Comparison of ENCODE assay signal across 8 cellular contexts in genomic region chr16:83808573-83809014, GRCh38. TPM values are rescaled to one million over a fixed set of nuclear protein-coding genes. Genes with fewer than 3 reads are reported as not detected.
DNase-seq lines count a peak whose midpoint lies in the region; ATAC-seq and TF ChIP-seq lines count a peak whose summit lies in the region.

No MANE protein-coding gene starts in this region.

- H2AFZ ChIP-seq in mesenchymal stem cell (ENCODE audit: low read depth, low read length) = peak overlapping the region; percentile 93

- ATAC-seq in Right ventricle myocardium superior (ENCODE audit: poor library complexity) = no peak
- no peak for ATAC-seq in aorta (ENCODE audit: low FRiP score)
- no peak for ATAC-seq in GM21737 (IDR thresholded peaks at IDR 0.05; ENCODE audit: unreplicated experiment)
- no peak for ATAC-seq in HG02798 (IDR thresholded peaks at IDR 0.05; ENCODE audit: poor library complexity, unreplicated experiment)

- peak overlapping the region; percentile 65 for H2BK120ac ChIP-seq in mesenchymal stem cell (ENCODE audit: low read depth, low read length)

- H3K4ac ChIP-seq in mesenchymal stem cell (ENCODE audit: low read depth in 1 of 2, low read length in 2 of 2) = peak overlapping the region; percentile 78 to 88

- H3K27ac ChIP-seq in right atrium auricular region (peak overlapping the region; percentile 82 to 85), brain microvascular endothelial cell (peak overlapping the region; percentile 72), mesenchymal stem cell (ENCODE audit: low read length, poor library complexity, severe bottlenecking) (peak overlapping the region; percentile 48), aorta (ENCODE audit: low read depth in 1 of 2, low read length in 2 of 2) (no peak overlapping the region)

- H3K9ac ChIP-seq in mesenchymal stem cell (ENCODE audit: low read length) = peak overlapping the region; percentile 92

- peak overlapping the region; percentile 27 for H2AK5ac ChIP-seq in mesenchymal stem cell (ENCODE audit: low read length, severe bottlenecking)

- H3K18ac ChIP-seq in mesenchymal stem cell (ENCODE audit: low read depth in 1 of 2, low read length in 2 of 2) = peak overlapping the region; percentile 43 to 98

- intact Hi-C loops in Right ventricle myocardium superior (cut with DNase I) = no loop called here
- intact Hi-C loops in aorta (cut with DNase I) = loop anchor here (5.0 to 10.0 kb wide), 3 partner anchors 94 to 124 kb away; no protein-coding TSS in a partner anchor

- H3K4me3 ChIP-seq in right atrium auricular region = peak overlapping the region; percentile 90 to 93
- peak overlapping the region; percentile 88 for H3K4me3 ChIP-seq in brain microvascular endothelial cell (ENCODE audit: low read depth, low read length)
- peak overlapping the region; percentile 93 to 98 for H3K4me3 ChIP-seq in mesenchymal stem cell (ENCODE audit: insufficient read depth in 1 of 2, low read depth in 1 of 2, low read length in 2 of 2)
- H3K4me3 ChIP-seq in aorta (ENCODE audit: low read length in 2 of 2) = peak overlapping the region; percentile 46 to 66

- peak overlapping the region; percentile 84 for H2BK5ac ChIP-seq in mesenchymal stem cell (ENCODE audit: low read depth, low read length, poor library complexity, severe bottlenecking)

- in situ Hi-C loops in brain microvascular endothelial cell (cut with HindIII; ENCODE audit: low pct_ligation_motif_present, low sequenced_read_pairs) (no loop called here), GM13976 (cut with MboI; ENCODE audit: low sequenced_read_pairs, unreplicated experiment) (no loop called here)

- H3K36me3 ChIP-seq in right atrium auricular region (peaks cover 18% of the 10 kb centered on the region), brain microvascular endothelial cell (replicated peaks) (peaks cover 12% of the 10 kb centered on the region), mesenchymal stem cell (ENCODE audit: control insufficient read depth in 1 of 2, insufficient read depth in 2 of 2, low read depth in 1 of 2, low read length in 2 of 2) (peaks cover 13 to 29% of the 10 kb centered on the region in 2 experiments), aorta (ENCODE audit: control insufficient read depth in 1 of 2, insufficient read depth in 2 of 2, low read length in 1 of 2) (no peaks in the 10 kb centered on the region)

- no peak overlapping the region for H3K14ac ChIP-seq in mesenchymal stem cell (ENCODE audit: low read length in 2 of 2)

- H3K4me2 ChIP-seq in mesenchymal stem cell (ENCODE audit: low read length, poor library complexity, severe bottlenecking) = peak overlapping the region; percentile 89

- no peak overlapping the region for H2BK15ac ChIP-seq in mesenchymal stem cell (ENCODE audit: low read depth, poor library complexity, severe bottlenecking)

- H3K79me1 ChIP-seq in mesenchymal stem cell (replicated peaks; ENCODE audit: low read length, poor library complexity, severe bottlenecking) = peaks cover 4% of the 10 kb centered on the region

- peak overlapping the region in 1 of 2 experiments; percentile 23 for H3K23ac ChIP-seq in mesenchymal stem cell (ENCODE audit: low read length in 2 of 2)

- H3K9me3 ChIP-seq in right atrium auricular region (no peaks in the 10 kb centered on the region), mesenchymal stem cell (ENCODE audit: control insufficient read depth, low read length) (no peaks in the 10 kb centered on the region), aorta (ENCODE audit: control insufficient read depth, low read length) (no peaks in the 10 kb centered on the region)

- WGBS in mesenchymal stem cell = 30% methylated on average over 11 of the region's 11 CpGs
- WGBS in aorta, 2 donors = 10 to 14% methylated on average over 11 of the region's 11 CpGs

- no peak overlapping the region for H2BK12ac ChIP-seq in mesenchymal stem cell (ENCODE audit: low read length in 2 of 2)

- DNase-seq in right atrium auricular region (ENCODE audit: low spot score) = peak; percentile 47
- no peak for DNase-seq in Right ventricle myocardium superior
- no peak for DNase-seq in brain microvascular endothelial cell
- DNase-seq in mesenchymal stem cell = no peak
- no peak for DNase-seq in aorta
- no peak for DNase-seq in GM13976 (ENCODE audit: low spot score)

- H4K8ac ChIP-seq in mesenchymal stem cell (ENCODE audit: low read length) = no peak overlapping the region

- H4K91ac ChIP-seq in mesenchymal stem cell (ENCODE audit: low read length) = no peak overlapping the region

- TF ChIP-seq CTCF in right atrium auricular region (IDR thresholded peaks at IDR 0.05) = no peak
- TF ChIP-seq CTCF in brain microvascular endothelial cell (IDR thresholded peaks at IDR 0.05; ENCODE audit: low read depth, low read length, missing control alignments) = no peak
- no peak for TF ChIP-seq CTCF in GM13976 (IDR thresholded peaks at IDR 0.05; ENCODE audit: borderline replicate concordance, control extremely low read depth, extremely low read depth, insufficient read depth, missing control alignments)

- H3K4me1 ChIP-seq in right atrium auricular region = peaks cover 0 to 41% of the 10 kb centered on the region in 2 donors
- H3K4me1 ChIP-seq in mesenchymal stem cell (ENCODE audit: control insufficient read depth, insufficient read depth, low read depth, low read length) = peaks cover 10% of the 10 kb centered on the region
- peaks cover 0 to 5% of the 10 kb centered on the region in 2 donors for H3K4me1 ChIP-seq in aorta (ENCODE audit: control insufficient read depth in 1 of 2, insufficient read depth in 2 of 2, low read length in 2 of 2)

- H3K27me3 ChIP-seq in right atrium auricular region (no peaks in the 10 kb centered on the region), brain microvascular endothelial cell (replicated peaks) (no peaks in the 10 kb centered on the region), mesenchymal stem cell (ENCODE audit: control insufficient read depth in 1 of 2, insufficient read depth in 1 of 2, low read length in 2 of 2) (no peaks in the 10 kb centered on the region), aorta (ENCODE audit: control insufficient read depth in 1 of 2, insufficient read depth in 2 of 2, low read length in 1 of 2) (no peaks in the 10 kb centered on the region)

RNA-seq across cellular contexts. Expression of gene HSBP1, which starts 0.8 kb away (rescaled TPM):
- total RNA-seq in right atrium auricular region (10 to 100 TPM; 10.7 to 30.5 TPM), Right ventricle myocardium superior (175 TPM), aorta (10 to 100 TPM; 71.0 to 74.3 TPM)
- polyA plus RNA-seq in mesenchymal stem cell (2013, experiment 1 of 2) = 183 TPM
- 189 TPM for polyA plus RNA-seq in mesenchymal stem cell (2013, experiment 2 of 2)
- 10 to 100 TPM; 24.0 to 27.2 TPM for polyA plus RNA-seq in aorta

Comparison
In these comparisons a context has a peak if more than half of its experiments do, and no peak if none do; other contexts are left out.
1. H3K27ac ChIP-seq: peak in right atrium auricular region (2 of 2), brain microvascular endothelial cell (single experiment) and mesenchymal stem cell (single experiment); none in aorta (0 of 2).
2. Peak in every context shown above with its lines, with median percentiles within 50 percentile points of each other: H3K4me3 ChIP-seq.